Comparison of ENCODE assay signal across 8 cellular contexts in genomic region chr9:6415266-6415665, GRCh38. TPM values are rescaled to one million over a fixed set of nuclear protein-coding genes. Genes with fewer than 3 reads are reported as not detected.
DNase-seq lines count a peak whose midpoint lies in the region; ATAC-seq, FAIRE-seq and TF ChIP-seq lines count a peak whose summit lies in the region.

No MANE protein-coding gene starts in this region.

- no peak for FAIRE-seq in kidney (lab: Jason Lieb, UNC)
- FAIRE-seq in D721Med (lab: Jason Lieb, UNC) = no peak

- H3K36me3 ChIP-seq in BJ (ENCODE audit: control insufficient read depth, insufficient read depth, low read length) (no peaks in the 10 kb centered on the region), kidney (ENCODE audit: control insufficient read depth in 1 of 2, insufficient read depth in 2 of 2, low read length in 2 of 2) (no peaks in the 10 kb centered on the region), ovary (no peaks in the 10 kb centered on the region)

- peak overlapping the region; percentile 76 for H3K4me3 Mint-ChIP-seq in WTC11

- ATAC-seq in WTC11 (no peak), HG02571 (IDR thresholded peaks at IDR 0.05; ENCODE audit: unreplicated experiment) (no peak)
- ATAC-seq in activated CD4-positive, CD25-positive, alpha-beta regulatory T cell treated with anti-CD3 and anti-CD28 coated beads, Interleukin-2, amount 50 U/mL, for 24 hours = no peak

- TF ChIP-seq CTCF in BJ (IDR thresholded peaks at IDR 0.05; ENCODE audit: insufficient read depth, low read depth, low read length) (no peak), HFF-Myc (IDR thresholded peaks at IDR 0.05; ENCODE audit: low read depth, low read length, missing control alignments) (no peak), WTC11 (IDR thresholded peaks at IDR 0.05) (no peak), kidney (IDR thresholded peaks at IDR 0.05; ENCODE audit: borderline replicate concordance, extremely low read depth, insufficient read depth) (no peak), D721Med (IDR thresholded peaks at IDR 0.05; ENCODE audit: insufficient read depth, missing control alignments) (no peak), ovary (IDR thresholded peaks at IDR 0.05) (no peak)

- 71 to 72% (median 71%) methylated on average over 5 of the region's 5 CpGs for WGBS in ovary, 3 donors

- H3K9me3 ChIP-seq in kidney (ENCODE audit: control insufficient read depth in 1 of 2, low read length in 2 of 2) (no peaks in the 10 kb centered on the region), ovary (no peaks in the 10 kb centered on the region)

- H3K4me1 ChIP-seq in kidney (ENCODE audit: control insufficient read depth in 1 of 2, insufficient read depth in 1 of 2, low read depth in 1 of 2, low read length in 2 of 2) (peaks cover 0 to 4% of the 10 kb centered on the region in 2 donors), ovary (ENCODE audit: insufficient read depth) (peaks cover 9% of the 10 kb centered on the region)

- H3K27me3 ChIP-seq in BJ (ENCODE audit: control insufficient read depth, insufficient read depth, low read length) (no peaks in the 10 kb centered on the region), ovary (no peaks in the 10 kb centered on the region)

- no peak for TF ChIP-seq EP300 in ovary (IDR thresholded peaks at IDR 0.05)

- intact Hi-C loops in kidney (cut with DNase I) = no loop called here
- intact Hi-C loops in ovary (cut with DNase I) = loop anchor here in 2 of 4 donors (10.0 kb wide), 2 partner anchors 260 to 270 kb away; no protein-coding TSS in a partner anchor

- H3K4me3 ChIP-seq in BJ (ENCODE audit: low read depth, low read length) = peak overlapping the region; percentile 75
- H3K4me3 ChIP-seq in HFF-Myc (replicated peaks; ENCODE audit: low read depth, low read length) = peak overlapping the region; percentile 60
- H3K4me3 ChIP-seq in kidney (ENCODE audit: low read length in 2 of 2) = peak overlapping the region; percentile 23 to 69
- H3K4me3 ChIP-seq in ovary = no peak overlapping the region

- no peak overlapping the region for H3K27ac Mint-ChIP-seq in WTC11

- peaks cover 20% of the 10 kb centered on the region for H3K27me3 Mint-ChIP-seq in WTC11 (ENCODE audit: low read depth)

- peaks cover 44% of the 10 kb centered on the region for H3K4me1 Mint-ChIP-seq in WTC11

- DNase-seq in BJ (ENCODE audit: low read depth) (no peak), HFF-Myc (ENCODE audit: extremely low read depth, low read depth) (no peak), WTC11 (ENCODE audit: low spot score) (no peak), kidney (no peak), D721Med (ENCODE audit: insufficient read length, low spot score) (no peak), ovary (no peak)

- no peaks in the 10 kb centered on the region for H3K9me3 Mint-ChIP-seq in WTC11

- H3K36me3 Mint-ChIP-seq in WTC11 = peaks cover 3% of the 10 kb centered on the region

- TF ChIP-seq POLR2A in ovary (IDR thresholded peaks at IDR 0.05) = no peak

- H3K27ac ChIP-seq in kidney (ENCODE audit: low read depth in 2 of 2, low read length in 2 of 2) (no peak overlapping the region), ovary (no peak overlapping the region)

- CTCF ChIA-PET in BJ (lab: Yijun Ruan, JAX) = interaction anchor here (0.9 to 1.0 kb wide), 2 partner anchors 139 to 153 kb away, joined by 3 to 6 read pairs; no protein-coding TSS in a partner anchor
- CTCF ChIA-PET in WTC11 (lab: Charles Lee) = interaction anchor here (2.8 kb wide), 1 partner anchor 60 kb away, joined by 7 read pairs; no protein-coding TSS in a partner anchor

- POLR2A ChIA-PET in BJ (lab: Charles Lee) (interaction anchor here (0.6 kb wide), 1 partner anchor 177 kb away, joined by 5 read pairs; no protein-coding TSS in a partner anchor), WTC11 (lab: Charles Lee) (interaction anchor here (1.5 kb wide), 1 partner anchor 23 kb away, joined by 3 read pairs; no protein-coding TSS in a partner anchor)

- no peak overlapping the region for H3K9ac ChIP-seq in kidney (ENCODE audit: low read length in 2 of 2)

TF ChIP-seq in WTC11, 78 proteins besides CTCF, POLR2A, EP300 and RAD21:
- TF ChIP-seq NFE2L1 (CRISPR knock-in tag; IDR thresholded peaks at IDR 0.05) = no peak
- no peak for TF ChIP-seq IRF2 (CRISPR knock-in tag; IDR thresholded peaks at IDR 0.05; ENCODE audit: borderline replicate concordance, low read depth)
- no peak for TF ChIP-seq KAT7 (CRISPR knock-in tag; IDR thresholded peaks at IDR 0.05; ENCODE audit: borderline replicate concordance)
- no peak for TF ChIP-seq ATF1 (CRISPR knock-in tag; IDR thresholded peaks at IDR 0.05)
- no peak for TF ChIP-seq TEAD4 (CRISPR knock-in tag; IDR thresholded peaks at IDR 0.05)

RNA-seq across cellular contexts. Expression of gene UHRF2, which starts 2.3 kb away (rescaled TPM):
- 31.1 and 49.8 TPM in 2 replicates for polyA plus RNA-seq in BJ (2011; rRNA removed)
- polyA minus RNA-seq in BJ (2011; rRNA and poly(A)+ RNA removed) = 39.9 and 45.7 TPM in 2 replicates
- total RNA-seq in WTC11 (2021) = 35.6 to 39.0 TPM (median 37.5 TPM) in 3 replicates
- total RNA-seq in kidney = 45.1 TPM
- polyA plus RNA-seq in kidney (ENCODE audit: insufficient read depth, low read depth, low replicate concordance) = 14.2 TPM
- total RNA-seq in ovary = 10 to 100 TPM; 37.3 to 63.3 (median 46.7) TPM
- polyA plus RNA-seq in ovary = 10 to 100 TPM; 27.2 to 33.1 TPM
